ENCODE assay signal across 1 cellular context in genomic region chr10:50231515-50232260, GRCh38.
TF ChIP-seq lines count a peak whose summit lies in the region.

No MANE protein-coding gene starts in this region.

TF ChIP-seq in GM12878, 131 proteins besides CTCF, POLR2A, EP300 and RAD21 (continued from another document):
- TF ChIP-seq TCF7 (IDR thresholded peaks at IDR 0.05; ENCODE audit: borderline replicate concordance) (no peak), NFYA (IDR thresholded peaks at IDR 0.05; ENCODE audit: borderline replicate concordance, low read depth, low read length) (no peak), SRF (IDR thresholded peaks at IDR 0.05; ENCODE audit: low read depth in 2 of 2, low read length in 2 of 2) (no peak), DPF2 (IDR thresholded peaks at IDR 0.05) (peak; percentile 77), RELB (IDR thresholded peaks at IDR 0.05; ENCODE audit: low read depth) (peak; percentile 89), MEF2A (IDR thresholded peaks at IDR 0.05; ENCODE audit: insufficient read depth, low read depth, low read length) (0 out of 2 replicates have a peak, but pooled peaks have one; percentile 12), MLLT1 (IDR thresholded peaks at IDR 0.05) (peak; percentile 79), MTA2 (IDR thresholded peaks at IDR 0.05; ENCODE audit: low read depth) (peak; percentile 86), RFX5 (IDR thresholded peaks at IDR 0.05; ENCODE audit: low read depth, low read length) (no peak), ZSCAN29 (IDR thresholded peaks at IDR 0.05) (no peak), ZNF207 (IDR thresholded peaks at IDR 0.05; ENCODE audit: borderline replicate concordance) (no peak), CEBPB (IDR thresholded peaks at IDR 0.05; ENCODE audit: borderline replicate concordance in 1 of 2, low read depth in 2 of 2, low read length in 2 of 2) (no peak), POLR2AphosphoS2 (IDR thresholded peaks at IDR 0.05; ENCODE audit: low read depth, low read length) (no peak), ZNF384 (IDR thresholded peaks at IDR 0.05; ENCODE audit: borderline replicate concordance, low read depth, low read length) (no peak), GABPA (IDR thresholded peaks at IDR 0.05; ENCODE audit: low read depth) (0 out of 2 replicates have a peak, but pooled peaks have one; percentile 32), ZBTB40 (IDR thresholded peaks at IDR 0.05; ENCODE audit: borderline replicate concordance) (no peak), HDGF (IDR thresholded peaks at IDR 0.05) (no peak), BRCA1 (IDR thresholded peaks at IDR 0.05; ENCODE audit: low read depth, low read length) (no peak), JUNB (IDR thresholded peaks at IDR 0.05) (peak; percentile 75), MAX (IDR thresholded peaks at IDR 0.05; ENCODE audit: low read depth, low read length) (no peak), ZNF274 (IDR thresholded peaks at IDR 0.05; ENCODE audit: insufficient read depth, insufficient read length) (no peak), ZNF217 (IDR thresholded peaks at IDR 0.05) (peak; percentile 37; the same call in 1 of the 2 replicates), IKZF1 (conservative IDR thresholded peaks at IDR 0.05) (no peak), SMARCA5 (IDR thresholded peaks at IDR 0.05) (peak; percentile 78), ESRRA (IDR thresholded peaks at IDR 0.05; ENCODE audit: low read length) (no peak), MXI1 (IDR thresholded peaks at IDR 0.05; ENCODE audit: low read depth, low read length) (no peak), SPI1 (IDR thresholded peaks at IDR 0.05; ENCODE audit: borderline replicate concordance, insufficient read depth, low read depth, low read length) (peak; percentile 83)
- TF ChIP-seq, protein P1, sequence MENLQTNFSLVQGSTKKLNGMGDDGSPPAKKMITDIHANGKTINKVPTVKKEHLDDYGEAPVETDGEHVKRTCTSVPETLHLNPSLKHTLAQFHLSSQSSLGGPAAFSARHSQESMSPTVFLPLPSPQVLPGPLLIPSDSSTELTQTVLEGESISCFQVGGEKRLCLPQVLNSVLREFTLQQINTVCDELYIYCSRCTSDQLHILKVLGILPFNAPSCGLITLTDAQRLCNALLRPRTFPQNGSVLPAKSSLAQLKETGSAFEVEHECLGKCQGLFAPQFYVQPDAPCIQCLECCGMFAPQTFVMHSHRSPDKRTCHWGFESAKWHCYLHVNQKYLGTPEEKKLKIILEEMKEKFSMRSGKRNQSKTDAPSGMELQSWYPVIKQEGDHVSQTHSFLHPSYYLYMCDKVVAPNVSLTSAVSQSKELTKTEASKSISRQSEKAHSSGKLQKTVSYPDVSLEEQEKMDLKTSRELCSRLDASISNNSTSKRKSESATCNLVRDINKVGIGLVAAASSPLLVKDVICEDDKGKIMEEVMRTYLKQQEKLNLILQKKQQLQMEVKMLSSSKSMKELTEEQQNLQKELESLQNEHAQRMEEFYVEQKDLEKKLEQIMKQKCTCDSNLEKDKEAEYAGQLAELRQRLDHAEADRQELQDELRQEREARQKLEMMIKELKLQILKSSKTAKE (IDR thresholded peaks at IDR 0.05; ENCODE audit: low read depth, poor library complexity, severe bottlenecking) = no peak
- TF ChIP-seq, protein P2, sequence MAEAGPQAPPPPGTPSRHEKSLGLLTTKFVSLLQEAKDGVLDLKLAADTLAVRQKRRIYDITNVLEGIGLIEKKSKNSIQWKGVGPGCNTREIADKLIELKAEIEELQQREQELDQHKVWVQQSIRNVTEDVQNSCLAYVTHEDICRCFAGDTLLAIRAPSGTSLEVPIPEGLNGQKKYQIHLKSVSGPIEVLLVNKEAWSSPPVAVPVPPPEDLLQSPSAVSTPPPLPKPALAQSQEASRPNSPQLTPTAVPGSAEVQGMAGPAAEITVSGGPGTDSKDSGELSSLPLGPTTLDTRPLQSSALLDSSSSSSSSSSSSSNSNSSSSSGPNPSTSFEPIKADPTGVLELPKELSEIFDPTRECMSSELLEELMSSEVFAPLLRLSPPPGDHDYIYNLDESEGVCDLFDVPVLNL (IDR thresholded peaks at IDR 0.05; ENCODE audit: low read depth, low read length) = no peak
- TF ChIP-seq, protein P3, sequence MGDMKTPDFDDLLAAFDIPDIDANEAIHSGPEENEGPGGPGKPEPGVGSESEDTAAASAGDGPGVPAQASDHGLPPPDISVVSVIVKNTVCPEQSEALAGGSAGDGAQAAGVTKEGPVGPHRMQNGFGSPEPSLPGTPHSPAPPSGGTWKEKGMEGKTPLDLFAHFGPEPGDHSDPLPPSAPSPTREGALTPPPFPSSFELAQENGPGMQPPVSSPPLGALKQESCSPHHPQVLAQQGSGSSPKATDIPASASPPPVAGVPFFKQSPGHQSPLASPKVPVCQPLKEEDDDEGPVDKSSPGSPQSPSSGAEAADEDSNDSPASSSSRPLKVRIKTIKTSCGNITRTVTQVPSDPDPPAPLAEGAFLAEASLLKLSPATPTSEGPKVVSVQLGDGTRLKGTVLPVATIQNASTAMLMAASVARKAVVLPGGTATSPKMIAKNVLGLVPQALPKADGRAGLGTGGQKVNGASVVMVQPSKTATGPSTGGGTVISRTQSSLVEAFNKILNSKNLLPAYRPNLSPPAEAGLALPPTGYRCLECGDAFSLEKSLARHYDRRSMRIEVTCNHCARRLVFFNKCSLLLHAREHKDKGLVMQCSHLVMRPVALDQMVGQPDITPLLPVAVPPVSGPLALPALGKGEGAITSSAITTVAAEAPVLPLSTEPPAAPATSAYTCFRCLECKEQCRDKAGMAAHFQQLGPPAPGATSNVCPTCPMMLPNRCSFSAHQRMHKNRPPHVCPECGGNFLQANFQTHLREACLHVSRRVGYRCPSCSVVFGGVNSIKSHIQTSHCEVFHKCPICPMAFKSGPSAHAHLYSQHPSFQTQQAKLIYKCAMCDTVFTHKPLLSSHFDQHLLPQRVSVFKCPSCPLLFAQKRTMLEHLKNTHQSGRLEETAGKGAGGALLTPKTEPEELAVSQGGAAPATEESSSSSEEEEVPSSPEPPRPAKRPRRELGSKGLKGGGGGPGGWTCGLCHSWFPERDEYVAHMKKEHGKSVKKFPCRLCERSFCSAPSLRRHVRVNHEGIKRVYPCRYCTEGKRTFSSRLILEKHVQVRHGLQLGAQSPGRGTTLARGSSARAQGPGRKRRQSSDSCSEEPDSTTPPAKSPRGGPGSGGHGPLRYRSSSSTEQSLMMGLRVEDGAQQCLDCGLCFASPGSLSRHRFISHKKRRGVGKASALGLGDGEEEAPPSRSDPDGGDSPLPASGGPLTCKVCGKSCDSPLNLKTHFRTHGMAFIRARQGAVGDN (IDR thresholded peaks at IDR 0.05) = no peak
- TF ChIP-seq, protein P4, sequence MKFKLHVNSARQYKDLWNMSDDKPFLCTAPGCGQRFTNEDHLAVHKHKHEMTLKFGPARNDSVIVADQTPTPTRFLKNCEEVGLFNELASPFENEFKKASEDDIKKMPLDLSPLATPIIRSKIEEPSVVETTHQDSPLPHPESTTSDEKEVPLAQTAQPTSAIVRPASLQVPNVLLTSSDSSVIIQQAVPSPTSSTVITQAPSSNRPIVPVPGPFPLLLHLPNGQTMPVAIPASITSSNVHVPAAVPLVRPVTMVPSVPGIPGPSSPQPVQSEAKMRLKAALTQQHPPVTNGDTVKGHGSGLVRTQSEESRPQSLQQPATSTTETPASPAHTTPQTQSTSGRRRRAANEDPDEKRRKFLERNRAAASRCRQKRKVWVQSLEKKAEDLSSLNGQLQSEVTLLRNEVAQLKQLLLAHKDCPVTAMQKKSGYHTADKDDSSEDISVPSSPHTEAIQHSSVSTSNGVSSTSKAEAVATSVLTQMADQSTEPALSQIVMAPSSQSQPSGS (IDR thresholded peaks at IDR 0.05; ENCODE audit: low read length) = peak; percentile 76
- TF ChIP-seq, protein P5, sequence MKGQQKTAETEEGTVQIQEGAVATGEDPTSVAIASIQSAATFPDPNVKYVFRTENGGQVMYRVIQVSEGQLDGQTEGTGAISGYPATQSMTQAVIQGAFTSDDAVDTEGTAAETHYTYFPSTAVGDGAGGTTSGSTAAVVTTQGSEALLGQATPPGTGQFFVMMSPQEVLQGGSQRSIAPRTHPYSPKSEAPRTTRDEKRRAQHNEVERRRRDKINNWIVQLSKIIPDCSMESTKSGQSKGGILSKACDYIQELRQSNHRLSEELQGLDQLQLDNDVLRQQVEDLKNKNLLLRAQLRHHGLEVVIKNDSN (IDR thresholded peaks at IDR 0.05; ENCODE audit: borderline replicate concordance, extremely low read length, insufficient read depth, low read depth, low read length) = no peak
TF ChIP-seq in GM12878: peak in this region for 15.
